ENCODE assay signal across 8 cellular contexts in the genomic region with DNA sequence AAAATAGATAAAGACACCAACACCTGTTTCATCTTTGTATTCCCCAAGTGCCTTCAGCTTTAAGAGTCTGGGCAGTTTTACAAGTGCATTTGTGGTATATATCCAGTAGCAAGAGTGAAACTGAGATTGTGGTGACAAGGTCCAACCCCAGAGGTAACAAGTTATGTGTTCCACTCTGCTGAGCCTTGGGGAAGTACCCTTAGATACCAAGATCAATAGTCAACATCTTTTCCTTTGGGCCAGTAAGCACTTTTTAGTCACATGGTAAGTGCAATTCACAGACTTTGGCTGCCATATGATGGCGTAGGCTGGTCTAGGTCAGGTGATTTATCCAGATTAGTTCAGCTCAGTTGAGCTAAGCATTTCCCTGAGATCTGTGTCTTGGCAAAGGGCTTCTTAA. TPM values are rescaled to one million over a fixed set of nuclear protein-coding genes. Genes with fewer than 3 reads are reported as not detected.
DNase-seq lines count a peak whose midpoint lies in the region; ATAC-seq and TF ChIP-seq lines count a peak whose summit lies in the region.
"Not testable (repeated sequence)": the region's sequence is repeated elsewhere in the genome, so short reads cannot be mapped to it uniquely, and the experiment has no call there.

No MANE protein-coding gene starts in this region.

- in situ Hi-C loops in transverse colon (cut with MboI; ENCODE audit: low pct_ligation_motif_present in 1 of 4, low pct_unique_long_range_greater_than_20kb in 1 of 4, low sequenced_read_pairs in 3 of 4): not testable (repeated sequence)

- H3K27me3 ChIP-seq in transverse colon: not testable (repeated sequence)

- peak overlapping the region; percentile 84 for H3K27ac Mint-ChIP-seq in activated B cell treated with CpG ODN at 0.5 μM for 24 hours
- not testable (repeated sequence) for H3K27ac Mint-ChIP-seq in central memory CD8-positive, alpha-beta T cell (ENCODE audit: low read depth)

- H3K4me3 Mint-ChIP-seq in activated B cell treated with CpG ODN at 0.5 μM for 24 hours: peak overlapping the region; percentile 55
- H3K4me3 Mint-ChIP-seq in central memory CD8-positive, alpha-beta T cell: not testable (repeated sequence)

- TF ChIP-seq EP300 in transverse colon (IDR thresholded peaks at IDR 0.05; ENCODE audit: low read depth): not testable (repeated sequence)

- not testable (repeated sequence) for H3K36me3 ChIP-seq in transverse colon

- CTCF ChIA-PET in activated B cell treated with CpG ODN at 0.5 μM for 24 hours (lab: Charles Lee): interaction anchor here (0.8 to 1.3 kb wide), 3 partner anchors 17 to 179 kb away, joined by 3 to 4 read pairs (median 3); no protein-coding TSS in a partner anchor

- intact Hi-C loops in activated B cell treated with CpG ODN at 0.5 μM for 24 hours (cut with micrococcal nuclease): loop anchor here (1.0 kb wide), 1 partner anchor 20 kb away; the partner anchor contains the start of gene LGMN
- intact Hi-C loops in transverse colon (cut with DNase I; ENCODE audit: low total_unique reads): not testable (repeated sequence)

- not testable (repeated sequence) for DNase-seq in activated B cell treated with CpG ODN at 0.5 μM for 24 hours
- DNase-seq in central memory CD8-positive, alpha-beta T cell (ENCODE audit: low spot score in 2 of 2): peak in 1 of 2 donors; percentile 13
- DNase-seq in medulla oblongata (ENCODE audit: extremely low spot score) (peak; percentile 44), transverse colon (peak; percentile 36)

- H3K4me1 Mint-ChIP-seq in activated B cell treated with CpG ODN at 0.5 μM for 24 hours: peaks cover 48% of the 10 kb centered on the region
- not testable (repeated sequence) for H3K4me1 Mint-ChIP-seq in central memory CD8-positive, alpha-beta T cell

- TF ChIP-seq POLR2A in transverse colon (IDR thresholded peaks at IDR 0.05): not testable (repeated sequence)

- not testable (repeated sequence) for H3K9me3 Mint-ChIP-seq in activated B cell treated with CpG ODN at 0.5 μM for 24 hours; central memory CD8-positive, alpha-beta T cell

- H3K4me3 ChIP-seq in transverse colon: not testable (repeated sequence)

- TF ChIP-seq CTCF in activated B cell treated with CpG ODN at 0.5 μM for 24 hours (IDR thresholded peaks at IDR 0.05); transverse colon (IDR thresholded peaks at IDR 0.05): not testable (repeated sequence)

- ATAC-seq in GM18502 (IDR thresholded peaks at IDR 0.05; ENCODE audit: poor library complexity, unreplicated experiment) (peak; percentile 85), GM19467 (IDR thresholded peaks at IDR 0.05; ENCODE audit: unreplicated experiment) (peak; percentile 79), HG02870 (IDR thresholded peaks at IDR 0.05; ENCODE audit: unreplicated experiment) (peak; percentile 82), HG03460 (IDR thresholded peaks at IDR 0.05; ENCODE audit: unreplicated experiment) (peak; percentile 89), activated B cell treated with CpG ODN at 0.5 μM for 24 hours (ENCODE audit: low read depth) (peak; percentile 90)
- ATAC-seq in central memory CD8-positive, alpha-beta T cell (replicated peaks; ENCODE audit: extremely low read depth, poor library complexity, severe bottlenecking): peak; percentile 83

- H3K4me1 ChIP-seq in transverse colon: peaks cover 0 to 12% (median 2%) of the 10 kb centered on the region in 4 donors

- not testable (repeated sequence) for H3K27me3 Mint-ChIP-seq in activated B cell treated with CpG ODN at 0.5 μM for 24 hours; central memory CD8-positive, alpha-beta T cell

- not testable (repeated sequence) for H3K9me3 ChIP-seq in transverse colon

- POLR2A ChIA-PET in activated B cell treated with CpG ODN at 0.5 μM for 24 hours (lab: Charles Lee): interaction anchor here (0.6 to 1.6 kb wide), 11 partner anchors 8 to 270 kb away, joined by 3 to 9 read pairs (median 4); partner anchors contain the start of genes GOLGA5 and LGMN

- peak overlapping the region; percentile 29 to 65 (median 49) for H3K27ac ChIP-seq in transverse colon

- not testable (repeated sequence) for H3K36me3 Mint-ChIP-seq in activated B cell treated with CpG ODN at 0.5 μM for 24 hours (ENCODE audit: low read depth); central memory CD8-positive, alpha-beta T cell (ENCODE audit: insufficient read depth)

- WGBS in transverse colon (ENCODE audit: low coverage in 1 of 2), 2 donors: 31% methylated on average over 1 of the region's 1 CpG; no CpG with 5 or more reads in 1 of the 2 donors

RNA-seq across cellular contexts. Expression of gene LGMN, which starts 19.8 kb away (rescaled TPM):
- 10.3 and 11.8 TPM in 2 replicates for total RNA-seq in activated B cell treated with CpG ODN at 0.5 μM for 24 hours
- 100 to 1,000 TPM in 1 of 4 donors, 10 to 100 TPM in 3; 26.5 to 103 (median 57.2) TPM for total RNA-seq in transverse colon

RNA-seq across cellular contexts. Expression of gene GOLGA5, which starts 25.9 kb away (rescaled TPM):
- total RNA-seq in activated B cell treated with CpG ODN at 0.5 μM for 24 hours (16.6 and 18.0 TPM in 2 replicates), transverse colon (10 to 100 TPM; 15.9 to 38.1 (median 30.3) TPM)
